Comparison of ENCODE assay signal across 8 cellular contexts in genomic region chr1:173715538-173715844, GRCh38. TPM values are rescaled to one million over a fixed set of nuclear protein-coding genes. Genes with fewer than 3 reads are reported as not detected.
DNase-seq lines count a peak whose midpoint lies in the region; ATAC-seq and TF ChIP-seq lines count a peak whose summit lies in the region.

No MANE protein-coding gene starts in this region.

- no peaks in the 10 kb centered on the region for H4K20me1 ChIP-seq in GM23248 (ENCODE audit: insufficient read depth)

- H3K4me3 ChIP-seq in GM23248 (peak overlapping the region; percentile 90), SJSA1 (peak overlapping the region; percentile 69), fibroblast of the aortic adventitia (ENCODE audit: low read depth, low read length) (peak overlapping the region; percentile 90), gastrocnemius medialis (peak overlapping the region; percentile 80 to 98 (median 84))

- DNase-seq in GM23248 (no peak), SJSA1 (ENCODE audit: low read depth in 1 of 2, low spot score in 2 of 2) (no peak), fibroblast of the aortic adventitia (ENCODE audit: low read depth) (no peak), gastrocnemius medialis (no peak), posterior cingulate gyrus (no peak), activated gamma-delta T cell (lab: John Stamatoyannopoulos, UW) (no peak)

- intact Hi-C loops in gastrocnemius medialis (cut with DNase I; ENCODE audit: low total_unique reads) (loop anchor here (1.0 to 5.0 kb wide), 2 partner anchors 109 to 293 kb away; partner anchors contain the start of genes CENPL and DARS2), posterior cingulate gyrus (cut with DNase I) (loop anchor here (5.0 kb wide), 1 partner anchor 238 kb away; the partner anchor contains the start of gene PRDX6)

- in situ Hi-C loops in GM23248 (cut with MboI): no loop called here
- in situ Hi-C loops in gastrocnemius medialis (cut with MboI; ENCODE audit: low sequenced_read_pairs in 4 of 4): loop anchor here in 1 of 4 donors (25.0 kb wide), 1 partner anchor 303 kb away; no protein-coding TSS in a partner anchor

- peak overlapping the region; percentile 100 for H2AFZ ChIP-seq in GM23248

- peak overlapping the region; percentile 94 for H3K4me2 ChIP-seq in GM23248 (ENCODE audit: unreplicated experiment)

- H3F3A ChIP-seq in GM23248 (ENCODE audit: insufficient read depth): peaks cover 14% of the 10 kb centered on the region

- no peaks in the 10 kb centered on the region for H3K9me2 ChIP-seq in GM23248 (ENCODE audit: insufficient read depth)

- H3K9me3 ChIP-seq in GM23248 (ENCODE audit: low read depth) (no peaks in the 10 kb centered on the region), SJSA1 (replicated peaks) (no peaks in the 10 kb centered on the region; the same call in 1 of the 2 replicates), gastrocnemius medialis (no peaks in the 10 kb centered on the region)

- TF ChIP-seq POLR2A in gastrocnemius medialis (IDR thresholded peaks at IDR 0.05): no peak

- H3K9ac ChIP-seq in GM23248: peak overlapping the region; percentile 84

- 0 to 2% methylated on average over 8 of the region's 8 CpGs for WGBS in GM23248 (ENCODE audit: low coverage in 1 of 2, low lambda C conversion rate in 2 of 2, missing lambda C conversion rate in 2 of 2), 2 experiments

- H3K27me3 ChIP-seq in GM23248 (replicated peaks; ENCODE audit: insufficient read depth): no peaks in the 10 kb centered on the region
- H3K27me3 ChIP-seq in SJSA1 (replicated peaks): no peaks in the 10 kb centered on the region
- H3K27me3 ChIP-seq in gastrocnemius medialis: peaks cover 0 to 4% (median 0%) of the 10 kb centered on the region in 3 donors

- H3K4me1 ChIP-seq in GM23248 (ENCODE audit: insufficient read depth) (peaks cover 24% of the 10 kb centered on the region), SJSA1 (replicated peaks) (peaks cover 4% of the 10 kb centered on the region), gastrocnemius medialis (peaks cover 22% of the 10 kb centered on the region in 2 donors)

- no peak for TF ChIP-seq CTCF in fibroblast of the aortic adventitia (IDR thresholded peaks at IDR 0.05; ENCODE audit: insufficient read depth, low read length)
- no peak for TF ChIP-seq CTCF in gastrocnemius medialis (IDR thresholded peaks at IDR 0.05 in 4 of 5, conservative IDR thresholded peaks at IDR 0.05 in 1 of 5)

- H3K36me3 ChIP-seq in GM23248 (ENCODE audit: low read depth) (no peaks in the 10 kb centered on the region), SJSA1 (peaks cover 10% of the 10 kb centered on the region; the same call in 1 of the 2 replicates), gastrocnemius medialis (no peaks in the 10 kb centered on the region)

- H3K79me2 ChIP-seq in GM23248 (ENCODE audit: insufficient read depth): peaks cover 52% of the 10 kb centered on the region

- ATAC-seq in gastrocnemius medialis (no peak), HG02642 (IDR thresholded peaks at IDR 0.05; ENCODE audit: poor library complexity, unreplicated experiment) (no peak), GM21619 (IDR thresholded peaks at IDR 0.05; ENCODE audit: unreplicated experiment) (no peak)

- H3K27ac ChIP-seq in GM23248 (peak overlapping the region; percentile 71), SJSA1 (no peak overlapping the region; the same call in 1 of the 2 replicates), gastrocnemius medialis (peak overlapping the region; percentile 80 to 92 (median 85))

RNA-seq across cellular contexts. Expression of gene KLHL20, which starts 0.7 kb away (rescaled TPM):
- total RNA-seq in GM23248 (2014; rRNA removed; shearing (Covaris generic)): 25.5 and 27.9 TPM in 2 replicates
- polyA plus RNA-seq in GM23248 (2016; fragmentation: Nextera tagmentation; extraction: Ambion mirVana): 19.2 and 22.7 TPM in 2 replicates
- 26.3 and 29.9 TPM in 2 replicates for total RNA-seq in SJSA1 (2014; rRNA removed; shearing (Covaris generic))
- total RNA-seq in fibroblast of the aortic adventitia (ENCODE audit: low replicate concordance) (16.9 and 30.6 TPM in 2 replicates), gastrocnemius medialis (10 to 100 TPM; 15.9 to 23.9 (median 23.4) TPM)

RNA-seq across cellular contexts. Expression of gene ANKRD45, which starts 45.8 kb away (rescaled TPM):
- total RNA-seq in GM23248 (2014; rRNA removed; shearing (Covaris generic)): not detected in 2 replicates
- 0.16 TPM in 1 of 2 replicates, not detected in the other for polyA plus RNA-seq in GM23248 (2016; fragmentation: Nextera tagmentation; extraction: Ambion mirVana)
- total RNA-seq in SJSA1 (2014; rRNA removed; shearing (Covaris generic)): not detected in 2 replicates
- total RNA-seq in fibroblast of the aortic adventitia (ENCODE audit: low replicate concordance): 0.09 and 0.82 TPM in 2 replicates
- total RNA-seq in gastrocnemius medialis: not detected
